1 cellular context compared by ENCODE assay signal in the genomic region with DNA sequence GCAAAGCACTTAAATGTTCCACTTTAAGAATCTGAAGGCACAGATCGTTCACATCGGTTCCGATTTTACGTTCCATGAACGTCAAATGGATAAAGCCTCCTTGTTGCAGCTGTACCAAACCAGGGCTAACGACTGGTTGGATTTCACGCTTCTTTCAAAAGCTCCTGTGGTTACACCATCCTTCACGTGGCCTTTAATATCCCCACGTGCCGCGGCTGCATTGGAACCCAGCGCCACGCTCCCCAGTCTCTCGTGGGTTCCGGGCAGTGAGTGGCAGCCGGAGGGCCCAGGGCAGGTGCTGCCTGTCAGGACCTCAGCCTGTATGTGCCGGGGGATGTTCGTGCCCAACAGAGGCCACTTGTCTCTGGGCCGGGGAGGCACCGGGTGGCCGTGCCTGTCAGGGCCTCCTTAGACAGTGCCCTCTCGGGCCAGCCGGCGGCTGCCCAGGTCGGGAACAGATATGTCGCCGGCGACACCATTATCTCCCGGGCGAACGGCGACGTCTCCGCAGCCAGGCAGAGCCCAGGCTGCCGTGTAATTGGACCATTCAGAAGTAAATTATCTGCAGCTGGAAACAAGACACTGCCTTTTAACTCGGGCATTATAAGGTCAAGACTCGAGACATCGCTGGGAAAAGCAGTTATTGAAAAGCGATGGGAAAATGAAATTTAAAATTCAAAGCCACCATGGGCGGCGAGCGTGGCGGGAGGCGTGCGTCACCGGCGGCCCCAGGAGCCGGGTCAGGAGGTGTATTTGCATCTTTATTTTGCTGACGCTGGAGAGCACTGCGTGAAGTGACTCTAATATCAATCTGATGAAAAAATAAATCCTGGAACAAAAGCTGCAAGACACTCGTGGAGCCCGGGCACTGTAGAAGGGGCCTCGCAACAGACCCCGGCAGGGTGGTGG.
A peak's percentile ranks its signal among the peaks of the same experiment; 100 is the strongest.
TF ChIP-seq lines count a peak whose summit lies in the region.

No MANE protein-coding gene starts in this region.

TF ChIP-seq in HepG2, 621 proteins besides CTCF, POLR2A, EP300 and RAD21:
- TF ChIP-seq GATAD1 (CRISPR knock-in tag; IDR thresholded peaks at IDR 0.05) (no peak), MIER3 (CRISPR knock-in tag; IDR thresholded peaks at IDR 0.05; ENCODE audit: borderline replicate concordance) (no peak), SP4 (CRISPR knock-in tag; IDR thresholded peaks at IDR 0.05) (no peak), ZNF451 (CRISPR knock-in tag; IDR thresholded peaks at IDR 0.05) (no peak), MNT (IDR thresholded peaks at IDR 0.05) (peak; percentile 86)
